18 cellular contexts compared by ENCODE assay signal in the genomic region with DNA sequence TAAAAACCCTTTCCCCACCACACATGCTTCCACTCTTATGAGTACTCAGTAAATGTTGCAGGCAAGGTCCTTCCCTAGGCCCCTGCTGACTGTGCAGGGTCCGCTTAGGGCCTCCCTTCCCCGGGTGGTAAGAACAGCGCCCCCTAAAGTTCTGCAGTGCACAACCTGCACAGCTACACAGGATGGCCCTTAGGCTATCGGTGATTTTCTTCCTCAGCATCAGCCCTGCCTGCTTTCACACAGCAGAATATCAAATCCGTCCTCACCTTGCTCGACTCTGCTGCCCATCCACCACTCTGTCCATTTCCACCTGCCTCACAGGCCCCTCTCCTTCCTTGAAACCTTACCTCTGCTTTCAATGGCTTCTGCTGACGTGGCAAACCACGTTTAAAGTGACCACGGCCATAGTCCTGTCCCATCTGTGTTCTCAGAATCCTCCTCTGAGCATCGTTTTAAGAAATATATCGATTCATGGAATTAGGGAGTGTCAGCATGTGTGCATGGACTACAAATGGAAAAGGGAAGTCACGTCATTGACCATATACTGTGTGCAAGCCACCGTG. TPM values are rescaled to one million over a fixed set of nuclear protein-coding genes. Genes with fewer than 3 reads are reported as not detected.
A peak's percentile ranks its signal among the peaks of the same experiment; 100 is the strongest.
DNase-seq lines count a peak whose midpoint lies in the region; ATAC-seq and TF ChIP-seq lines count a peak whose summit lies in the region.
"Had no signal": no experiment of that assay in that cellular context is flagged by ENCODE, and none has a peak within 500 bp of the region (broad histone marks: within the 10 kb centered on the region; RNA-seq: fewer than 3 reads in every experiment).

No MANE protein-coding gene starts in this region.

- no peak overlapping the region for H3K9ac ChIP-seq in SK-N-SH

- no peak overlapping the region for H3K4me2 ChIP-seq in SK-N-SH

- no peak overlapping the region for H2AFZ ChIP-seq in SK-N-SH (ENCODE audit: low read depth)

- ATAC-seq in GM18861 (IDR thresholded peaks at IDR 0.05; ENCODE audit: unreplicated experiment): no peak
- ATAC-seq in HG03139 (IDR thresholded peaks at IDR 0.05; ENCODE audit: unreplicated experiment): no peak
- no peak for ATAC-seq in HG03565 (IDR thresholded peaks at IDR 0.05; ENCODE audit: unreplicated experiment)
- ATAC-seq: Right ventricle myocardium inferior had no signal

- peak; percentile 8 for DNase-seq in ELR (ENCODE audit: low read depth)
- no peak for DNase-seq in HFFc6
- DNase-seq in SK-N-SH: peak; percentile 22
- peak; percentile 71 for DNase-seq in iPS-NIHi7 (ENCODE audit: extremely low spot score)
- no peak for DNase-seq in activated CD4-positive, CD25-positive, alpha-beta regulatory T cell treated with anti-CD3 and anti-CD28 coated beads, Interleukin-2, amount 50 U/mL, for 72 hours
- DNase-seq: activated naive CD4-positive, alpha-beta T cell; CD4-positive, CD25-positive, alpha-beta regulatory T cell; dorsolateral prefrontal cortex; GF-D8; mammary epithelial cell; NCI-H1694; NCI-H524 treated with DMSO at 0.1 percent for 48 hours; stimulated activated naive CD4-positive, alpha-beta T cell had no signal

- no peaks in the 10 kb centered on the region for H3K9me3 ChIP-seq in SK-N-SH
- H3K9me3 ChIP-seq: vagina had no signal

- H3K4me3 ChIP-seq in SK-N-SH (ENCODE audit: low read depth in 2 of 2, low read length in 1 of 2): peak overlapping the region in 1 of 2 experiments; percentile 46; a peak in 1 of 4 replicates
- H3K4me3 ChIP-seq: dorsolateral prefrontal cortex, vagina had no signal

- H3F3A ChIP-seq in SK-N-SH (replicated peaks; ENCODE audit: insufficient read depth): no peaks in the 10 kb centered on the region

- H3K36me3 Mint-ChIP-seq in HFFc6 (ENCODE audit: low read depth): no peaks in the 10 kb centered on the region
- H3K36me3 Mint-ChIP-seq: CD4-positive, CD25-positive, alpha-beta regulatory T cell had no signal

- no peaks in the 10 kb centered on the region for H3K9me2 ChIP-seq in SK-N-SH

- TF ChIP-seq CTCF in HFFc6 (IDR thresholded peaks at IDR 0.05): peak; percentile 36; the same call in 1 of the 2 replicates
- TF ChIP-seq CTCF in SK-N-SH (IDR thresholded peaks at IDR 0.05): peak; percentile 28; the same call in 1 of the 2 replicates

- POLR2A ChIA-PET in SK-N-SH (lab: Yijun Ruan, JAX): no interaction called here

- no peak for TF ChIP-seq RAD21 in SK-N-SH (IDR thresholded peaks at IDR 0.05; ENCODE audit: low read length)

- H3K27me3 Mint-ChIP-seq in HFFc6 (ENCODE audit: insufficient read depth): peaks cover 5% of the 10 kb centered on the region

- H3K27me3 ChIP-seq in SK-N-SH (ENCODE audit: insufficient read depth): no peaks in the 10 kb centered on the region; the same call in 1 of the 2 replicates
- H3K27me3 ChIP-seq: vagina had no signal

- H3K27ac ChIP-seq in SK-N-SH (ENCODE audit: low read depth in 2 of 2, low read length in 1 of 2): no peak overlapping the region
- H3K27ac ChIP-seq: dorsolateral prefrontal cortex, vagina had no signal

- no peaks in the 10 kb centered on the region for H3K9me3 Mint-ChIP-seq in HFFc6
- H3K9me3 Mint-ChIP-seq: CD4-positive, CD25-positive, alpha-beta regulatory T cell had no signal

- no peaks in the 10 kb centered on the region for H3K36me3 ChIP-seq in SK-N-SH (replicated peaks in 1 of 2; ENCODE audit: control insufficient read depth in 1 of 2, insufficient read depth in 2 of 2, low read length in 1 of 2)
- H3K36me3 ChIP-seq: vagina had no signal

- H3K4me1 ChIP-seq in SK-N-SH (ENCODE audit: control insufficient read depth in 1 of 2, insufficient read depth in 2 of 2, low read depth in 1 of 2, low read length in 1 of 2): peaks cover 0 to 3% of the 10 kb centered on the region in 2 experiments; a peak in 1 of 4 replicates
- H3K4me1 ChIP-seq: vagina had no signal

- no peaks in the 10 kb centered on the region for H3K79me2 ChIP-seq in SK-N-SH (ENCODE audit: insufficient read depth)

- H3K27ac Mint-ChIP-seq in HFFc6: no peak overlapping the region
- H3K27ac Mint-ChIP-seq: CD4-positive, CD25-positive, alpha-beta regulatory T cell had no signal

- TF ChIP-seq EP300 in SK-N-SH (IDR thresholded peaks at IDR 0.05; ENCODE audit: borderline replicate concordance in 1 of 2, low read depth in 1 of 2, low read length in 1 of 2): no peak

- H3K4me1 Mint-ChIP-seq in HFFc6 (ENCODE audit: low read depth): no peaks in the 10 kb centered on the region
- H3K4me1 Mint-ChIP-seq: CD4-positive, CD25-positive, alpha-beta regulatory T cell had no signal

- H4K20me1 ChIP-seq in SK-N-SH (ENCODE audit: insufficient read depth): no peaks in the 10 kb centered on the region

- CTCF ChIA-PET in SK-N-SH (lab: Yijun Ruan, JAX): interaction anchor here (0.6 to 2.6 kb wide), 8 partner anchors 11 to 364 kb away, joined by 3 to 13 read pairs (median 5); no protein-coding TSS in a partner anchor

- 33% methylated on average over 13 of the region's 13 CpGs for WGBS in SK-N-SH (ENCODE audit: low lambda C conversion rate)

- no peak overlapping the region for H3K4me3 Mint-ChIP-seq in HFFc6
- H3K4me3 Mint-ChIP-seq: CD4-positive, CD25-positive, alpha-beta regulatory T cell had no signal

TF ChIP-seq in SK-N-SH, 30 proteins besides CTCF, POLR2A, EP300 and RAD21 (continues in another document):
- TF ChIP-seq USF2 (IDR thresholded peaks at IDR 0.05; ENCODE audit: borderline replicate concordance, low read depth, low read length): no peak
- TF ChIP-seq, protein P1, sequence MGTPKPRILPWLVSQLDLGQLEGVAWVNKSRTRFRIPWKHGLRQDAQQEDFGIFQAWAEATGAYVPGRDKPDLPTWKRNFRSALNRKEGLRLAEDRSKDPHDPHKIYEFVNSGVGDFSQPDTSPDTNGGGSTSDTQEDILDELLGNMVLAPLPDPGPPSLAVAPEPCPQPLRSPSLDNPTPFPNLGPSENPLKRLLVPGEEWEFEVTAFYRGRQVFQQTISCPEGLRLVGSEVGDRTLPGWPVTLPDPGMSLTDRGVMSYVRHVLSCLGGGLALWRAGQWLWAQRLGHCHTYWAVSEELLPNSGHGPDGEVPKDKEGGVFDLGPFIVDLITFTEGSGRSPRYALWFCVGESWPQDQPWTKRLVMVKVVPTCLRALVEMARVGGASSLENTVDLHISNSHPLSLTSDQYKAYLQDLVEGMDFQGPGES (IDR thresholded peaks at IDR 0.05; ENCODE audit: low read depth, low read length): no peak
- TF ChIP-seq FOSL2 (IDR thresholded peaks at IDR 0.05; ENCODE audit: borderline replicate concordance, low read depth): no peak
- TF ChIP-seq, protein P2, sequence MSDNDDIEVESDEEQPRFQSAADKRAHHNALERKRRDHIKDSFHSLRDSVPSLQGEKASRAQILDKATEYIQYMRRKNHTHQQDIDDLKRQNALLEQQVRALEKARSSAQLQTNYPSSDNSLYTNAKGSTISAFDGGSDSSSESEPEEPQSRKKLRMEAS (IDR thresholded peaks at IDR 0.05; ENCODE audit: low read depth): no peak
- TF ChIP-seq SMC3 (IDR thresholded peaks at IDR 0.05; ENCODE audit: low read depth, low read length): no peak
- TF ChIP-seq GABPA (IDR thresholded peaks at IDR 0.05; ENCODE audit: low read depth): no peak
- TF ChIP-seq NFIC (IDR thresholded peaks at IDR 0.05; ENCODE audit: borderline replicate concordance): no peak
- no peak for TF ChIP-seq FOXJ3 (CRISPR knock-in tag; IDR thresholded peaks at IDR 0.05)
- TF ChIP-seq, protein P3, sequence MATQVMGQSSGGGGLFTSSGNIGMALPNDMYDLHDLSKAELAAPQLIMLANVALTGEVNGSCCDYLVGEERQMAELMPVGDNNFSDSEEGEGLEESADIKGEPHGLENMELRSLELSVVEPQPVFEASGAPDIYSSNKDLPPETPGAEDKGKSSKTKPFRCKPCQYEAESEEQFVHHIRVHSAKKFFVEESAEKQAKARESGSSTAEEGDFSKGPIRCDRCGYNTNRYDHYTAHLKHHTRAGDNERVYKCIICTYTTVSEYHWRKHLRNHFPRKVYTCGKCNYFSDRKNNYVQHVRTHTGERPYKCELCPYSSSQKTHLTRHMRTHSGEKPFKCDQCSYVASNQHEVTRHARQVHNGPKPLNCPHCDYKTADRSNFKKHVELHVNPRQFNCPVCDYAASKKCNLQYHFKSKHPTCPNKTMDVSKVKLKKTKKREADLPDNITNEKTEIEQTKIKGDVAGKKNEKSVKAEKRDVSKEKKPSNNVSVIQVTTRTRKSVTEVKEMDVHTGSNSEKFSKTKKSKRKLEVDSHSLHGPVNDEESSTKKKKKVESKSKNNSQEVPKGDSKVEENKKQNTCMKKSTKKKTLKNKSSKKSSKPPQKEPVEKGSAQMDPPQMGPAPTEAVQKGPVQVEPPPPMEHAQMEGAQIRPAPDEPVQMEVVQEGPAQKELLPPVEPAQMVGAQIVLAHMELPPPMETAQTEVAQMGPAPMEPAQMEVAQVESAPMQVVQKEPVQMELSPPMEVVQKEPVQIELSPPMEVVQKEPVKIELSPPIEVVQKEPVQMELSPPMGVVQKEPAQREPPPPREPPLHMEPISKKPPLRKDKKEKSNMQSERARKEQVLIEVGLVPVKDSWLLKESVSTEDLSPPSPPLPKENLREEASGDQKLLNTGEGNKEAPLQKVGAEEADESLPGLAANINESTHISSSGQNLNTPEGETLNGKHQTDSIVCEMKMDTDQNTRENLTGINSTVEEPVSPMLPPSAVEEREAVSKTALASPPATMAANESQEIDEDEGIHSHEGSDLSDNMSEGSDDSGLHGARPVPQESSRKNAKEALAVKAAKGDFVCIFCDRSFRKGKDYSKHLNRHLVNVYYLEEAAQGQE (IDR thresholded peaks at IDR 0.05; ENCODE audit: low read depth, low read length): no peak

RNA-seq across cellular contexts. Expression of gene TMEM132E, which starts 51.4 kb away (rescaled TPM):
- not detected for total RNA-seq in HFFc6 (2021; fragmentation: NEBNext Ultra II Directional; extraction: Animal tissue kit (Norgen Biotek cat#: 25700))
- polyA plus RNA-seq in SK-N-SH (2012; rRNA removed): not detected in 2 replicates
- polyA plus RNA-seq in SK-N-SH (2012; cell fraction: cytosol; rRNA removed): not detected in 2 replicates
- polyA plus RNA-seq in SK-N-SH (2012; cell fraction: nucleus; rRNA removed): not detected in 2 replicates
- total RNA-seq: CD4-positive, CD25-positive, alpha-beta regulatory T cell; mammary epithelial cell; Right ventricle myocardium inferior; vagina had no signal
- polyA plus RNA-seq: mammary epithelial cell had no signal

Comparison
In these comparisons a context has a peak if more than half of its experiments do, and no peak if none do; other contexts are left out.
1. DNase-seq: peak in ELR (single experiment), SK-N-SH (single experiment) and iPS-NIHi7 (single experiment); none in HFFc6 (single experiment) and activated CD4-positive, CD25-positive, alpha-beta regulatory T cell treated with anti-CD3 and anti-CD28 coated beads, Interleukin-2, amount 50 U/mL, for 72 hours (single experiment).